In genomic region chr1:212173572-212173971, GRCh38 we compare ENCODE assay signal across 30 cellular contexts.
"Had no signal": no experiment of that assay in that cellular context is flagged by ENCODE, and none has a peak within 500 bp of the region (broad histone marks: within the 10 kb centered on the region; RNA-seq: fewer than 3 reads in every experiment).

No MANE protein-coding gene starts in this region.

- H3K9ac ChIP-seq: neural progenitor cell, parathyroid adenoma had no signal

- H3K27me3 ChIP-seq: neural progenitor cell, ovary, right lobe of liver, sigmoid colon, suprapubic skin, testis, tibial artery, transverse colon, upper lobe of right lung, uterus had no signal

- H3K4me3 ChIP-seq: neural progenitor cell, ovary, psoas muscle, right lobe of liver, sigmoid colon, smooth muscle cell, suprapubic skin, testis, tibial artery, transverse colon, upper lobe of right lung, uterus had no signal

- H3K4me1 Mint-ChIP-seq: natural killer cell; stimulated activated memory B cell treated with anti-CD40 and anti-IgM and Interleukin-4, amounts not matched to agents 10 μg/mL and 1 μg/mL and 100 μg/mL, for 72 hours; stimulated activated naive CD8-positive, alpha-beta T cell treated with anti-CD3 and anti-CD28 coated beads, Interleukin-15, amount 100 ng/mL, for 72 hours had no signal

- H3K27me3 Mint-ChIP-seq: naive thymus-derived CD4-positive, alpha-beta T cell; progenitor cell of endocrine pancreas; stimulated activated memory B cell treated with anti-CD40 and anti-IgM and Interleukin-4, amounts not matched to agents 10 μg/mL and 1 μg/mL and 100 μg/mL, for 72 hours; stimulated activated naive CD8-positive, alpha-beta T cell treated with anti-CD3 and anti-CD28 coated beads, Interleukin-15, amount 100 ng/mL, for 72 hours; type B pancreatic cell had no signal

- ATAC-seq: naive thymus-derived CD4-positive, alpha-beta T cell; natural killer cell; psoas muscle; right cardiac atrium; right lobe of liver; stimulated activated memory B cell treated with anti-CD40 and anti-IgM and Interleukin-4, amounts not matched to agents 10 μg/mL and 1 μg/mL and 100 μg/mL, for 72 hours; stimulated activated naive CD8-positive, alpha-beta T cell treated with anti-CD3 and anti-CD28 coated beads, Interleukin-15, amount 100 ng/mL, for 72 hours; stimulated activated naive CD8-positive, alpha-beta T cell treated with anti-CD3 and anti-CD28 coated beads, Interleukin-15, Interleukin-2, amounts not matched to agents 100 U/mL and 50 U/mL, for 24 hours had no signal

- H3K4me3 Mint-ChIP-seq: naive thymus-derived CD4-positive, alpha-beta T cell; natural killer cell; nephron; neural progenitor cell; stimulated activated memory B cell treated with anti-CD40 and anti-IgM and Interleukin-4, amounts not matched to agents 10 μg/mL and 1 μg/mL and 100 μg/mL, for 72 hours; stimulated activated naive CD8-positive, alpha-beta T cell treated with anti-CD3 and anti-CD28 coated beads, Interleukin-15, amount 100 ng/mL, for 72 hours; type B pancreatic cell had no signal

- H3K36me3 ChIP-seq: neural progenitor cell, ovary, right lobe of liver, sigmoid colon, suprapubic skin, tibial artery, transverse colon, upper lobe of right lung, uterus had no signal

- H2AFZ ChIP-seq: neural progenitor cell, parathyroid adenoma had no signal

- H3K27ac ChIP-seq: neural progenitor cell, ovary, parathyroid adenoma, psoas muscle, right lobe of liver, sigmoid colon, suprapubic skin, testis, tibial artery, transverse colon, upper lobe of right lung, uterus had no signal

- H3K4me1 ChIP-seq: neural progenitor cell, parathyroid adenoma, psoas muscle, right lobe of liver, sigmoid colon, suprapubic skin, testis, tibial artery, transverse colon, uterus had no signal

- H3K79me2 ChIP-seq: parathyroid adenoma had no signal

- H3K36me3 Mint-ChIP-seq: natural killer cell; neural progenitor cell; stimulated activated memory B cell treated with anti-CD40 and anti-IgM and Interleukin-4, amounts not matched to agents 10 μg/mL and 1 μg/mL and 100 μg/mL, for 72 hours; type B pancreatic cell had no signal

- H3K9me3 ChIP-seq: ovary, psoas muscle, right lobe of liver, sigmoid colon, suprapubic skin, testis, tibial artery, transverse colon, upper lobe of right lung, uterus had no signal

- H3K4me2 ChIP-seq: neural progenitor cell, smooth muscle cell had no signal

- H3K27ac Mint-ChIP-seq: naive thymus-derived CD4-positive, alpha-beta T cell; natural killer cell; nephron; neural progenitor cell; progenitor cell of endocrine pancreas; stimulated activated memory B cell treated with anti-CD40 and anti-IgM and Interleukin-4, amounts not matched to agents 10 μg/mL and 1 μg/mL and 100 μg/mL, for 72 hours; stimulated activated naive CD8-positive, alpha-beta T cell treated with anti-CD3 and anti-CD28 coated beads, Interleukin-15, amount 100 ng/mL, for 72 hours; type B pancreatic cell had no signal

- H3K9me3 Mint-ChIP-seq: naive thymus-derived CD4-positive, alpha-beta T cell; natural killer cell; nephron; neural progenitor cell; stimulated activated memory B cell treated with anti-CD40 and anti-IgM and Interleukin-4, amounts not matched to agents 10 μg/mL and 1 μg/mL and 100 μg/mL, for 72 hours; stimulated activated naive CD8-positive, alpha-beta T cell treated with anti-CD3 and anti-CD28 coated beads, Interleukin-15, amount 100 ng/mL, for 72 hours; type B pancreatic cell had no signal

- DNase-seq: naive thymus-derived CD4-positive, alpha-beta T cell; natural killer cell; occipital lobe; ovary; posterior cingulate gyrus; psoas muscle; right cardiac atrium; right lobe of liver; sigmoid colon; stimulated activated CD4-positive, alpha-beta T cell treated with anti-CD3 and anti-CD28 coated beads, Interleukin-1b, Interleukin-23, amount 100 ng/mL, for 48 hours; stimulated activated CD4-positive, alpha-beta T cell treated with anti-CD3 and anti-CD28 coated beads, Interleukin-4, amount 100 ng/mL, for 1 hour; stimulated activated CD4-positive, alpha-beta T cell treated with anti-CD3 and anti-CD28 coated beads, Interleukin-4, amount 100 ng/mL, for 4 hours; stimulated activated CD8-positive, alpha-beta memory T cell treated with anti-CD3 and anti-CD28 coated beads, Interleukin-4, amount 100 ng/mL, for 48 hours; stimulated activated naive CD4-positive, alpha-beta T cell; stimulated activated naive CD8-positive, alpha-beta T cell treated with anti-CD3 and anti-CD28 coated beads, Interleukin-15, amount 100 ng/mL, for 72 hours; stimulated activated naive CD8-positive, alpha-beta T cell treated with anti-CD3 and anti-CD28 coated beads, Interleukin-15, Interleukin-2, amounts not matched to agents 100 U/mL and 50 U/mL, for 24 hours; substantia nigra; testis; tibial artery; transverse colon; upper lobe of right lung; uterus had no signal
